ENCODE assay signal across 8 cellular contexts in the genomic region with DNA sequence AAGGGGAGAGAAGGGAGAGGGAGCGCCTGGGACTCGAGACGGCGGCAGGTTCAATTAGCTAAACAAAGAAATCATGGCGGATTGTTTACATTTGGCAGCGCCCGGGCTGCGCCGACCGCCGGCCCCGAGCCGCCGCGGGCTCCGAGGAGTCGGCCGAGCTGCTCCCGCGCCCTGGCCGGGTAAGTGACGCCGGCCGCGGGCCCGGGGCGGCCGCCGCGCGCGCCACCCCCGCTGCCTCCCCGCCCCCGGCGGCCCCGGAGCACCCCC.
A peak's percentile ranks its signal among the peaks of the same experiment; 100 is the strongest.
DNase-seq lines count a peak whose midpoint lies in the region; ATAC-seq and TF ChIP-seq lines count a peak whose summit lies in the region.

No MANE protein-coding gene starts in this region.

- no peaks in the 10 kb centered on the region for H4K20me1 ChIP-seq in OCI-LY1 (ENCODE audit: insufficient read depth, low read length)

- H3K36me3 ChIP-seq in OCI-LY1 (ENCODE audit: insufficient read depth, low read length) (no peaks in the 10 kb centered on the region), psoas muscle (ENCODE audit: insufficient read depth in 1 of 2, low read depth in 1 of 2) (no peaks in the 10 kb centered on the region)

- H3K27me3 ChIP-seq in OCI-LY1 (ENCODE audit: insufficient read depth, low read length): no peaks in the 10 kb centered on the region; the same call in 1 of the 2 replicates
- peaks cover 4 to 20% (median 8%) of the 10 kb centered on the region in 3 donors for H3K27me3 ChIP-seq in psoas muscle (ENCODE audit: insufficient read depth in 3 of 3, low read length in 2 of 3)

- H3K9me2 ChIP-seq in OCI-LY1 (ENCODE audit: low read depth, low read length): no peaks in the 10 kb centered on the region

- TF ChIP-seq CTCF in OCI-LY1 (IDR thresholded peaks at IDR 0.05; ENCODE audit: low read length) (no peak), epithelial cell of proximal tubule (conservative IDR thresholded peaks at IDR 0.05; ENCODE audit: low read depth, low read length) (no peak), psoas muscle (IDR thresholded peaks at IDR 0.05) (no peak)

- H3K4me1 ChIP-seq in OCI-LY1 (ENCODE audit: insufficient read depth, low read length, severe bottlenecking) (no peaks in the 10 kb centered on the region), psoas muscle (no peaks in the 10 kb centered on the region)

- peak overlapping the region; percentile 46 for H3K4me2 ChIP-seq in OCI-LY1 (ENCODE audit: low read length)

- no peaks in the 10 kb centered on the region for H3K79me2 ChIP-seq in OCI-LY1 (ENCODE audit: insufficient read depth, low read length)

- H3F3A ChIP-seq in OCI-LY1 (ENCODE audit: insufficient read depth, low read length): no peaks in the 10 kb centered on the region

- intact Hi-C loops in psoas muscle (cut with DNase I): no loop called here

- no peak overlapping the region for H3K9ac ChIP-seq in OCI-LY1 (ENCODE audit: low read length)

- H3K4me3 ChIP-seq in OCI-LY1 (ENCODE audit: low read depth, low read length, poor library complexity, severe bottlenecking): peak overlapping the region; percentile 39
- peak overlapping the region; percentile 60 for H3K4me3 ChIP-seq in epithelial cell of proximal tubule (ENCODE audit: low read depth, low read length)
- H3K4me3 ChIP-seq in psoas muscle: peak overlapping the region; percentile 55

- H3K9me3 ChIP-seq in OCI-LY1 (ENCODE audit: low read length) (no peaks in the 10 kb centered on the region), psoas muscle (no peaks in the 10 kb centered on the region)

- DNase-seq in EH (ENCODE audit: low read depth) (peak; percentile 3), epithelial cell of proximal tubule (ENCODE audit: low read depth) (no peak), psoas muscle (no peak), GDM1 (lab: John Stamatoyannopoulos, UW) (no peak)

- H2AFZ ChIP-seq in OCI-LY1 (ENCODE audit: low read length): no peak overlapping the region

- no peak overlapping the region for H3K27ac ChIP-seq in OCI-LY1 (ENCODE audit: low read depth, low read length, poor library complexity, severe bottlenecking)
- H3K27ac ChIP-seq in psoas muscle: no peak overlapping the region

- ATAC-seq in HG02678 (IDR thresholded peaks at IDR 0.05; ENCODE audit: unreplicated experiment) (peak; percentile 46), psoas muscle (no peak), GM18870 (IDR thresholded peaks at IDR 0.05; ENCODE audit: unreplicated experiment) (no peak), GM18520 (IDR thresholded peaks at IDR 0.05; ENCODE audit: unreplicated experiment) (no peak)

- 0% methylated on average over 16 to 37 of the region's 37 CpGs for WGBS in psoas muscle, 3 donors
